In genomic region chr13:33455291-33455690, GRCh38 we compare ENCODE assay signal across 23 cellular contexts.
DNase-seq lines count a peak whose midpoint lies in the region; ATAC-seq and TF ChIP-seq lines count a peak whose summit lies in the region.
"Had no signal": no experiment of that assay in that cellular context is flagged by ENCODE, and none has a peak within 500 bp of the region (broad histone marks: within the 10 kb centered on the region; RNA-seq: fewer than 3 reads in every experiment).

No MANE protein-coding gene starts in this region.

- no peaks in the 10 kb centered on the region for H3K36me3 ChIP-seq in thoracic aorta
- H3K36me3 ChIP-seq: HAP-1 had no signal

- TF ChIP-seq CTCF in HFFc6 (IDR thresholded peaks at IDR 0.05) (no peak), chondrocyte (IDR thresholded peaks at IDR 0.05) (no peak), nephron (IDR thresholded peaks at IDR 0.05; ENCODE audit: unreplicated experiment in 3 of 3) (no peak), thoracic aorta (IDR thresholded peaks at IDR 0.05) (no peak)

- H3K4me1 ChIP-seq in thoracic aorta (ENCODE audit: control insufficient read depth in 1 of 2, low read depth in 2 of 2) = peaks cover 17 to 37% of the 10 kb centered on the region in 2 donors
- H3K4me1 ChIP-seq: HAP-1 had no signal

- H3K4me1 Mint-ChIP-seq in HFFc6 (ENCODE audit: low read depth) (peaks cover 21% of the 10 kb centered on the region), chondrocyte (ENCODE audit: low read depth) (peaks cover 28% of the 10 kb centered on the region), nephron (peaks cover 12% of the 10 kb centered on the region)
- H3K4me1 Mint-ChIP-seq: CD8-positive, alpha-beta memory T cell had no signal

- ATAC-seq in thoracic aorta (ENCODE audit: insufficient number of reproducible peaks, low FRiP score, low read depth) (no peak), GM18520 (IDR thresholded peaks at IDR 0.05; ENCODE audit: unreplicated experiment) (no peak)
- ATAC-seq: mucosa of descending colon had no signal

- DNase-seq in HFFc6 (no peak), chondrocyte (ENCODE audit: low spot score) (no peak), thoracic aorta (ENCODE audit: low spot score) (no peak), ACHN (no peak), erythroblast (lab: John Stamatoyannopoulos, UW) (no peak)
- DNase-seq: activated CD4-positive, alpha-beta T cell treated with anti-CD3 and anti-CD28 coated beads, Interleukin-2, amount 50 U/mL, for 48 hours; activated effector memory CD4-positive, alpha-beta T cell treated with anti-CD3 and anti-CD28 coated beads, Interleukin-2, amount 50 U/mL, for 16 hours; AML-193; CD8-positive, alpha-beta memory T cell; DMS153; foreskin melanocyte; hippocampal formation; KG1; mucosa of descending colon; NCI-H1694; NCI-H2171 treated with DMSO at 0.1 percent for 48 hours; NCI-H524 treated with DMSO at 0.1 percent for 48 hours; stimulated activated CD4-positive, alpha-beta T cell treated with anti-CD3 and anti-CD28 coated beads, Interleukin-15, amount 100 ng/mL, for 24 hours; stimulated activated CD8-positive, alpha-beta memory T cell treated with anti-CD3 and anti-CD28 coated beads, Interleukin-4, amount 100 ng/mL, for 48 hours had no signal

- peaks cover 11% of the 10 kb centered on the region for H3K9me3 ChIP-seq in thoracic aorta
- H3K9me3 ChIP-seq: HAP-1 had no signal

- in situ Hi-C loops in ACHN (cut with HindIII; ENCODE audit: low pct_ligation_motif_present, low pct_unique_long_range_greater_than_20kb, low sequenced_read_pairs) = no loop called here

- H3K27me3 Mint-ChIP-seq in HFFc6 (ENCODE audit: insufficient read depth) (no peaks in the 10 kb centered on the region), chondrocyte (ENCODE audit: low read depth) (no peaks in the 10 kb centered on the region), nephron (ENCODE audit: low read depth) (no peaks in the 10 kb centered on the region)

- TF ChIP-seq POLR2A in erythroblast (IDR thresholded peaks at IDR 0.05; ENCODE audit: low read length) = no peak

- H3K27me3 ChIP-seq in thoracic aorta (replicated peaks; ENCODE audit: insufficient read depth) = no peaks in the 10 kb centered on the region

- H3K4me3 Mint-ChIP-seq in HFFc6 (no peak overlapping the region), chondrocyte (ENCODE audit: unreplicated experiment) (no peak overlapping the region), nephron (no peak overlapping the region)
- H3K4me3 Mint-ChIP-seq: CD8-positive, alpha-beta memory T cell had no signal

- H3K9me3 Mint-ChIP-seq in HFFc6 (peaks cover 13% of the 10 kb centered on the region; the same call in 1 of the 2 replicates), chondrocyte (ENCODE audit: low read depth) (peaks cover 15% of the 10 kb centered on the region), nephron (peaks cover 14% of the 10 kb centered on the region)

- H3K27ac Mint-ChIP-seq in HFFc6 (peak overlapping the region; percentile 69), chondrocyte (ENCODE audit: unreplicated experiment) (peak overlapping the region; percentile 8), nephron (peak overlapping the region in 2 of 3 experiments; percentile 5 to 56)
- H3K27ac Mint-ChIP-seq: CD8-positive, alpha-beta memory T cell had no signal

- H3K4me3 ChIP-seq in thoracic aorta = no peak overlapping the region
- H3K4me3 ChIP-seq: HAP-1, mucosa of descending colon, SK-N-MC had no signal

- H3K36me3 Mint-ChIP-seq in HFFc6 (ENCODE audit: low read depth) (peaks cover 13% of the 10 kb centered on the region), chondrocyte (ENCODE audit: low read depth) (no peaks in the 10 kb centered on the region), nephron (ENCODE audit: low read depth) (no peaks in the 10 kb centered on the region)

- H3K27ac ChIP-seq in thoracic aorta = peak overlapping the region; percentile 60 to 62
- H3K27ac ChIP-seq: SK-N-MC had no signal

Comparison
In these comparisons a context has a peak if more than half of its experiments do, and no peak if none do; other contexts are left out.
1. H3K27ac Mint-ChIP-seq: peak in every context shown above with its lines; median percentile 69 in HFFc6; 30 in nephron; 8 in chondrocyte.